Comparison of ENCODE assay signal across 12 cellular contexts in the genomic region with DNA sequence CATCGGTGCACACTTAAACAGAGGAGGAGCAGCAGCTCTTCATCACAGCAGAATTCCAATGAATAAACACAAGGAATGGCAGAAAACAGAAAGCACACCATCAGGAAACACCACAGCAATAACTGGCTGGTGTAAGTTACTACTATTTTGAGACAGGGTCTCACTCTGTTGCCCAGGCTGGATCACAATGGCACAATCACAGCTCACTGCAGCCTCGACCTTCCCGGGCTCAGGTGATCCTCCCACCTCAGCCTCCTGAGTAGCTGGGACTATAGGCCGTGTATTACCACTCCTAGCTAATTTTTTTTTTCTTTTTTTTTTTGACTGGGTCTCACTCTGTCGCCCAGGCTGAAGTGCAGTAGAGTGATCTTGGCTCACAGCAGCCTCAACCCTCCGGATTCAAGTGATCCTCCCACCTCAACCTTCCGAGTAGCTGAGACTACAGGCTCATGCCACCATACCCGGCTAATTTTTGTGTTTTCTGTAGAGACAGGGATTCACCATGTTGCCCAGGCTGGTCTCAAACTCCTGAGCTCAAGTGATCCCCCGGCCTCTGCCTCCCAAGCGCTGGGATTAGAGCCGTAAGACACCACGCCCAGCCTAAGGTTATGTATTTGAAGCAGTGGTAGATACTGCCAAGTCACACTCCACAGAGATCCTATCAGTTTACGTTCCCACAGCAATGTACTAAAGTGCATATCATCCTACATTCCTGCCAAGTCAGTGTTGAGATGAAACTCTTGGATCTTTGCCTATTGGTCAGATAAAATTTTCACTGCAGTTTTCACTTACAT. TPM values are rescaled to one million over a fixed set of nuclear protein-coding genes. Genes with fewer than 3 reads are reported as not detected.
A peak's percentile ranks its signal among the peaks of the same experiment; 100 is the strongest.
DNase-seq lines count a peak whose midpoint lies in the region; ATAC-seq and TF ChIP-seq lines count a peak whose summit lies in the region.
"Had no signal": no experiment of that assay in that cellular context is flagged by ENCODE, and none has a peak within 500 bp of the region (broad histone marks: within the 10 kb centered on the region; RNA-seq: fewer than 3 reads in every experiment).

No MANE protein-coding gene starts in this region.

- no peak overlapping the region for H2BK5ac ChIP-seq in H9 (ENCODE audit: insufficient read length, low read length)

- no peak overlapping the region for H2BK120ac ChIP-seq in H9 (ENCODE audit: low read depth, low read length, poor library complexity, severe bottlenecking)

- H3K27me3 ChIP-seq in H9 (ENCODE audit: insufficient read depth, low read length): no peaks in the 10 kb centered on the region
- no peaks in the 10 kb centered on the region for H3K27me3 ChIP-seq in foreskin keratinocyte
- no peaks in the 10 kb centered on the region for H3K27me3 ChIP-seq in HAP-1 (ENCODE audit: low read depth)

- H3K9ac ChIP-seq in H9 (ENCODE audit: extremely low read depth, insufficient read length, low read length): no peak overlapping the region

- no peaks in the 10 kb centered on the region for H3K9me3 ChIP-seq in H9 (ENCODE audit: control insufficient read depth, low read depth, low read length)
- H3K9me3 ChIP-seq in HAP-1: no peaks in the 10 kb centered on the region

- no peak overlapping the region for H2AFZ ChIP-seq in H9 (ENCODE audit: low read length)

- H3K79me1 ChIP-seq in H9 (ENCODE audit: insufficient read depth, low read depth, low read length, poor library complexity, severe bottlenecking): peaks cover 3% of the 10 kb centered on the region

- no peak overlapping the region for H2BK20ac ChIP-seq in H9 (ENCODE audit: low read depth, low read length, poor library complexity, severe bottlenecking)

- ATAC-seq in foreskin keratinocyte (peak; percentile 19), GM21717 (IDR thresholded peaks at IDR 0.05; ENCODE audit: unreplicated experiment) (no peak), HG03196 (IDR thresholded peaks at IDR 0.05; ENCODE audit: unreplicated experiment) (no peak)

- no peak overlapping the region for H3K4ac ChIP-seq in H9 (ENCODE audit: low read depth, low read length)

- H3K36me3 Mint-ChIP-seq in H9 (ENCODE audit: insufficient read depth in 1 of 3, low read depth in 3 of 3): peaks cover 12 to 24% (median 13%) of the 10 kb centered on the region in 3 experiments; a peak in 5 of 7 replicates

- H4K20me1 ChIP-seq in H9 (ENCODE audit: control insufficient read depth, insufficient read depth, insufficient read length): no peaks in the 10 kb centered on the region

- no peak overlapping the region for H3K4me3 Mint-ChIP-seq in H9

- peaks cover 14% of the 10 kb centered on the region for H3K36me3 ChIP-seq in HAP-1 (replicated peaks)

- H4K8ac ChIP-seq in H9 (replicated peaks; ENCODE audit: insufficient read length, low read depth, low read length): no peak overlapping the region

- DNase-seq in H9 (no peak), T1000 (lab: John Stamatoyannopoulos, UW) (peak; percentile 7), foreskin keratinocyte (peak in 1 of 2 donors; percentile 64), retinal pigment epithelial cell (ENCODE audit: low read depth) (peak; percentile 37), NCI-H2107 (lab: John Stamatoyannopoulos, UW) (no peak), HAP-1 (ENCODE audit: low spot score in 2 of 2) (no peak)
- DNase-seq: effector CD4-positive, alpha-beta T cell; NCI-H1417 treated with DMSO at 0.1 percent for 48 hours; SW 1271 had no signal

- no peak overlapping the region for H3K23ac ChIP-seq in H9 (ENCODE audit: insufficient read length, low read depth, low read length)

- WGBS in H9 (ENCODE audit: extremely low coverage, insufficient read length, low lambda C conversion rate): no CpG with 5 or more reads among the region's 13 CpGs

- no peak overlapping the region for H3K14ac ChIP-seq in H9 (ENCODE audit: insufficient read depth, low read length)

- H2BK15ac ChIP-seq in H9 (ENCODE audit: low read depth, low read length): no peak overlapping the region

- H4K91ac ChIP-seq in H9 (ENCODE audit: insufficient read length, low read depth, low read length): no peak overlapping the region

- no peak overlapping the region for H3K56ac ChIP-seq in H9 (ENCODE audit: insufficient read length, low read depth, low read length)

- H3K27me3 Mint-ChIP-seq in H9 (ENCODE audit: low read depth): no peaks in the 10 kb centered on the region

- H3K4me2 ChIP-seq in H9 (ENCODE audit: insufficient read depth, insufficient read length, low read length): no peak overlapping the region

- no peak overlapping the region for H3T11ph ChIP-seq in H9 (ENCODE audit: low read length)

- no peak overlapping the region for H2BK12ac ChIP-seq in H9 (ENCODE audit: insufficient read length, low read depth, low read length)

- H3K4me3 ChIP-seq in retinal pigment epithelial cell (ENCODE audit: low read length) (no peak overlapping the region), HAP-1 (no peak overlapping the region)
- H3K4me3 ChIP-seq: lung had no signal

- peaks cover 5% of the 10 kb centered on the region; the same call in 1 of the 2 replicates for H3K79me2 ChIP-seq in H9 (ENCODE audit: insufficient read depth, low read length)

- no peak overlapping the region for H4K5ac ChIP-seq in H9 (ENCODE audit: insufficient read length, low read depth, low read length)

- H3K4me1 ChIP-seq in H9 (ENCODE audit: insufficient read depth, low read length): no peaks in the 10 kb centered on the region
- H3K4me1 ChIP-seq in foreskin keratinocyte: no peaks in the 10 kb centered on the region
- H3K4me1 ChIP-seq in HAP-1: no peaks in the 10 kb centered on the region

- H3K23me2 ChIP-seq in H9 (ENCODE audit: insufficient read length, low read depth, low read length, poor library complexity, severe bottlenecking): no peaks in the 10 kb centered on the region

- H3K18ac ChIP-seq in H9 (ENCODE audit: insufficient read length, low read depth, low read length): no peak overlapping the region

- H3K27ac Mint-ChIP-seq in H9: peak overlapping the region; percentile 49 to 96 (median 55); a peak in 4 of 7 replicates

- in situ Hi-C loops in HAP-1 (cut with MboI; ENCODE audit: low sequenced_read_pairs): no loop called here

- H3K4me1 Mint-ChIP-seq in H9: peaks cover 3 to 8% of the 10 kb centered on the region in 2 experiments; a peak in 2 of 4 replicates

- H3K27ac ChIP-seq in H9 (ENCODE audit: insufficient read length, low read depth, low read length) (no peak overlapping the region), foreskin keratinocyte (no peak overlapping the region)

- TF ChIP-seq CTCF in H9 (conservative IDR thresholded peaks at IDR 0.05) (no peak), foreskin keratinocyte (conservative IDR thresholded peaks at IDR 0.05) (no peak), retinal pigment epithelial cell (conservative IDR thresholded peaks at IDR 0.05; ENCODE audit: low read depth, low read length) (no peak)

- H3K9me3 Mint-ChIP-seq in H9: no peaks in the 10 kb centered on the region

- no peak overlapping the region for H2AK5ac ChIP-seq in H9 (ENCODE audit: insufficient read length, low read length)

RNA-seq across cellular contexts. Expression of gene TRAP1, which starts 20.7 kb away (rescaled TPM):
- total RNA-seq in H9 (2021): 211 and 242 TPM in 2 replicates
- total RNA-seq in foreskin keratinocyte: 82.5 and 112 TPM in 2 replicates
- polyA plus RNA-seq in foreskin keratinocyte: 80.0 and 98.0 TPM in 2 replicates

RNA-seq across cellular contexts. Expression of gene DNASE1, which starts 42.1 kb away (rescaled TPM):
- total RNA-seq in H9 (2021) (10.1 and 10.6 TPM in 2 replicates), foreskin keratinocyte (5.4 and 5.6 TPM in 2 replicates)
- 2.9 and 3.7 TPM in 2 replicates for polyA plus RNA-seq in foreskin keratinocyte

Comparison
In these comparisons a context has a peak if more than half of its experiments do, and no peak if none do; other contexts are left out.
1. DNase-seq: peak in T1000 (single experiment) and retinal pigment epithelial cell (single experiment); none in H9 (single experiment), NCI-H2107 (single experiment) and HAP-1 (0 of 2).